18 cellular contexts compared by ENCODE assay signal in the genomic region with DNA sequence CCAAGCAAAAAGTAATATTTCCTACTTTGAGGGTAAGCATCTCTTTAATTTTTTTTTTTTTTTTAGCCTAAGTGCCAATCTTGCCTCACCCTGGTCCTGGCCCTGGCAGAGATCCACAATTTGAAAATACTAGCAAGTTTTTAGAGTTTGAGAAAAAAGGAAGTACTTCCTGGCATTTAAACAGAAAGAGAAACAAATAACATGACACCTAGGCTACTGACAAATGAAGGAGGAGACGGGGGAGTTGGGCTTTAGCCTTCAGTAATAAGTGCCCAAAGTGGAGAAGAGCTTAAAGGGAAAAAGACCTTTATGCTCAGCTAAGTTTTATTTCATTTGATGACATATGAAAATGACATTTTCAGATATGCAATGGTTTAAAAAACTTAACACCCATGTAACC.
DNase-seq lines count a peak whose midpoint lies in the region; ATAC-seq and TF ChIP-seq lines count a peak whose summit lies in the region.
"Had no signal": no experiment of that assay in that cellular context is flagged by ENCODE, and none has a peak within 500 bp of the region (broad histone marks: within the 10 kb centered on the region; RNA-seq: fewer than 3 reads in every experiment).

No MANE protein-coding gene starts in this region.

- no peak overlapping the region for H2AK9ac ChIP-seq in IMR-90 (replicated peaks; ENCODE audit: low read depth, low read length, poor library complexity)

- CTCF ChIA-PET in activated CD4-positive, alpha-beta memory T cell treated with anti-CD3 and anti-CD28 coated beads, Interleukin-2, amount 10 ng/mL, durations not matched to agents 7 days and 5 days (lab: Charles Lee): no interaction called here
- CTCF ChIA-PET in activated CD4-positive, alpha-beta memory T cell treated with anti-CD3 and anti-CD28 coated beads for 36 hours (lab: Charles Lee): no interaction called here
- CTCF ChIA-PET in IMR-90 (lab: Yijun Ruan, JAX) (no interaction called here), T-cell (lab: Charles Lee) (interaction anchor here in 1 of 2 donors (0.6 kb wide), 1 partner anchor 1752 kb away, joined by 3 read pairs; no protein-coding TSS in a partner anchor)
- CTCF ChIA-PET in naive thymus-derived CD4-positive, alpha-beta T cell (lab: Charles Lee): no interaction called here

- no peak overlapping the region for H2BK5ac ChIP-seq in IMR-90 (ENCODE audit: low read depth, low read length, poor library complexity, severe bottlenecking)

- H2BK120ac ChIP-seq in IMR-90 (ENCODE audit: low read depth, low read length): no peak overlapping the region

- no peak for TF ChIP-seq CTCF in IMR-90 (conservative IDR thresholded peaks at IDR 0.05; ENCODE audit: low read depth, low read length)

- intact Hi-C loops in activated CD4-positive, alpha-beta memory T cell treated with anti-CD3 and anti-CD28 coated beads for 36 hours (cut with micrococcal nuclease): no loop called here
- intact Hi-C loops in IMR-90 (cut with micrococcal nuclease): no loop called here
- intact Hi-C loops in naive thymus-derived CD4-positive, alpha-beta T cell (cut with micrococcal nuclease): no loop called here

- TF ChIP-seq POLR2A in IMR-90 (IDR thresholded peaks at IDR 0.05; ENCODE audit: low read depth, low read length): no peak

- H3K4me1 ChIP-seq in IMR-90 (ENCODE audit: control insufficient read depth, insufficient read depth, low read length): peaks cover 4% of the 10 kb centered on the region
- H3K4me1 ChIP-seq in naive thymus-derived CD4-positive, alpha-beta T cell (ENCODE audit: control insufficient read depth in 2 of 2, insufficient read depth in 2 of 2, low read length in 2 of 2): no peaks in the 10 kb centered on the region

- H3K4me3 ChIP-seq in IMR-90 (ENCODE audit: insufficient read depth, low read depth, low read length): no peak overlapping the region
- H3K4me3 ChIP-seq in naive thymus-derived CD4-positive, alpha-beta T cell (ENCODE audit: low read length): no peak overlapping the region
- H3K4me3 ChIP-seq: cardiac muscle cell, left ventricle myocardium inferior, SJSA1 had no signal

- H3K27ac Mint-ChIP-seq in activated CD4-positive, alpha-beta memory T cell treated with anti-CD3 and anti-CD28 coated beads, Interleukin-2, amount 10 ng/mL, durations not matched to agents 7 days and 5 days: no peak overlapping the region
- no peak overlapping the region for H3K27ac Mint-ChIP-seq in activated CD4-positive, alpha-beta memory T cell treated with anti-CD3 and anti-CD28 coated beads for 36 hours
- H3K27ac Mint-ChIP-seq in naive thymus-derived CD4-positive, alpha-beta T cell: peak overlapping the region in 1 of 9 donors; percentile 75
- H3K27ac Mint-ChIP-seq in T-cell: no peak overlapping the region
- H3K27ac Mint-ChIP-seq: naive B cell had no signal

- no peak overlapping the region for H4K8ac ChIP-seq in IMR-90 (ENCODE audit: low read depth in 2 of 2, low read length in 2 of 2)

- peaks cover 10% of the 10 kb centered on the region for H3K27me3 Mint-ChIP-seq in activated CD4-positive, alpha-beta memory T cell treated with anti-CD3 and anti-CD28 coated beads, Interleukin-2, amount 10 ng/mL, durations not matched to agents 7 days and 5 days
- peaks cover 12% of the 10 kb centered on the region for H3K27me3 Mint-ChIP-seq in activated CD4-positive, alpha-beta memory T cell treated with anti-CD3 and anti-CD28 coated beads for 36 hours
- H3K27me3 Mint-ChIP-seq in naive thymus-derived CD4-positive, alpha-beta T cell: peaks cover 11 to 21% (median 17%) of the 10 kb centered on the region in 5 donors
- peaks cover 14 to 20% of the 10 kb centered on the region in 2 donors for H3K27me3 Mint-ChIP-seq in T-cell

- peak overlapping the region; percentile 43; the same call in 1 of the 2 replicates for H3K4me2 ChIP-seq in IMR-90 (ENCODE audit: low read depth, low read length)

- H3K36me3 Mint-ChIP-seq in activated CD4-positive, alpha-beta memory T cell treated with anti-CD3 and anti-CD28 coated beads, Interleukin-2, amount 10 ng/mL, durations not matched to agents 7 days and 5 days (ENCODE audit: low read depth): no peaks in the 10 kb centered on the region
- no peaks in the 10 kb centered on the region for H3K36me3 Mint-ChIP-seq in activated CD4-positive, alpha-beta memory T cell treated with anti-CD3 and anti-CD28 coated beads for 36 hours
- peaks cover 0 to 3% (median 0%) of the 10 kb centered on the region in 5 donors for H3K36me3 Mint-ChIP-seq in naive thymus-derived CD4-positive, alpha-beta T cell
- no peaks in the 10 kb centered on the region for H3K36me3 Mint-ChIP-seq in T-cell
- H3K36me3 Mint-ChIP-seq: naive B cell had no signal

- POLR2A ChIA-PET in activated CD4-positive, alpha-beta memory T cell treated with anti-CD3 and anti-CD28 coated beads, Interleukin-2, amount 10 ng/mL, durations not matched to agents 7 days and 5 days (lab: Charles Lee): no interaction called here
- POLR2A ChIA-PET in activated CD4-positive, alpha-beta memory T cell treated with anti-CD3 and anti-CD28 coated beads for 36 hours (lab: Charles Lee): no interaction called here
- POLR2A ChIA-PET in IMR-90 (lab: Charles Lee; ENCODE audit: unreplicated experiment): no interaction called here
- POLR2A ChIA-PET in naive thymus-derived CD4-positive, alpha-beta T cell (lab: Charles Lee): no interaction called here
- POLR2A ChIA-PET in T-cell (lab: Charles Lee): interaction anchor here in 1 of 2 donors (0.7 kb wide), 1 partner anchor 175 kb away, joined by 4 read pairs; no protein-coding TSS in a partner anchor

- H2BK15ac ChIP-seq in IMR-90 (ENCODE audit: low read depth, low read length): no peak overlapping the region

- no TSS peak for BruUV-seq in IMR-90 (replicated peaks; lab: Mats Ljungman, UMichigan)

- peaks cover 5% of the 10 kb centered on the region for H3K9me1 ChIP-seq in IMR-90 (ENCODE audit: insufficient read depth, low read length)

- H3K56ac ChIP-seq in IMR-90 (ENCODE audit: extremely low read depth, insufficient read depth, low read length): no peak overlapping the region

- no peaks in the 10 kb centered on the region for H4K20me1 ChIP-seq in IMR-90 (ENCODE audit: insufficient read depth, low read length)

- no peak for ATAC-seq in IMR-90 (ENCODE audit: low read depth)
- no peak for ATAC-seq in naive thymus-derived CD4-positive, alpha-beta T cell
- ATAC-seq in HG03460 (IDR thresholded peaks at IDR 0.05; ENCODE audit: unreplicated experiment): no peak
- ATAC-seq in T-cell (replicated peaks in 1 of 4): no peak

- WGBS in IMR-90 (ENCODE audit: extremely low coverage in 2 of 2, insufficient read length in 1 of 2), 2 experiments: no CpG with 5 or more reads among the region's 1 CpG

- peaks cover 10% of the 10 kb centered on the region for H3K4me1 Mint-ChIP-seq in activated CD4-positive, alpha-beta memory T cell treated with anti-CD3 and anti-CD28 coated beads, Interleukin-2, amount 10 ng/mL, durations not matched to agents 7 days and 5 days
- peaks cover 6% of the 10 kb centered on the region for H3K4me1 Mint-ChIP-seq in activated CD4-positive, alpha-beta memory T cell treated with anti-CD3 and anti-CD28 coated beads for 36 hours (ENCODE audit: low read depth)
- H3K4me1 Mint-ChIP-seq in naive thymus-derived CD4-positive, alpha-beta T cell: peaks cover 7 to 20% (median 16%) of the 10 kb centered on the region in 7 donors
- peaks cover 9 to 12% (median 9%) of the 10 kb centered on the region in 3 donors for H3K4me1 Mint-ChIP-seq in T-cell

- no peaks in the 10 kb centered on the region for H3K27me3 ChIP-seq in IMR-90 (ENCODE audit: control insufficient read depth, insufficient read depth, low read length)
- H3K27me3 ChIP-seq in naive thymus-derived CD4-positive, alpha-beta T cell (ENCODE audit: control insufficient read depth in 2 of 2, insufficient read depth in 2 of 2, low read length in 2 of 2): no peaks in the 10 kb centered on the region
- H3K27me3 ChIP-seq: cardiac muscle cell, SJSA1 had no signal

- peaks cover 38 to 55% of the 10 kb centered on the region in 2 experiments for H3K79me1 ChIP-seq in IMR-90 (ENCODE audit: low read depth in 1 of 2, low read length in 2 of 2)

- no peak for TF ChIP-seq RAD21 in IMR-90 (IDR thresholded peaks at IDR 0.05; ENCODE audit: low read length)

- DNase-seq in activated CD4-positive, alpha-beta memory T cell treated with anti-CD3 and anti-CD28 coated beads, Interleukin-2, amount 10 ng/mL, durations not matched to agents 7 days and 5 days: no peak
- no peak for DNase-seq in activated CD4-positive, alpha-beta memory T cell treated with anti-CD3 and anti-CD28 coated beads for 36 hours
- no peak for DNase-seq in IMR-90
- peak; percentile 27 for DNase-seq in amniotic epithelial cell (ENCODE audit: low read depth)
- DNase-seq in naive thymus-derived CD4-positive, alpha-beta T cell: no peak
- no peak for DNase-seq in T-cell
- no peak for DNase-seq in SW480 (ENCODE audit: low spot score)
- DNase-seq: activated naive CD4-positive, alpha-beta T cell treated with anti-CD3 and anti-CD28 coated beads, Interleukin-2, amount 50 U/mL, for 16 hours; effector CD4-positive, alpha-beta T cell; left ventricle myocardium inferior; naive B cell; NCI-H1417 treated with DMSO at 0.1 percent for 48 hours; NCI-H345; NK-92 treated with Interleukin-12 subunit alpha and Interleukin-12 subunit beta, amount 100 ng/mL, for 24 hours; retina had no signal

- no peak overlapping the region for H3K23ac ChIP-seq in IMR-90 (ENCODE audit: low read depth, low read length)

- no peak overlapping the region for H2BK20ac ChIP-seq in IMR-90 (ENCODE audit: low read depth, low read length)

- dilution Hi-C loops in IMR-90 (cut with HindIII; ENCODE audit: low sequenced_read_pairs, unreplicated experiment): no loop called here

- in situ Hi-C loops in IMR-90 (cut with MboI; ENCODE audit: low sequenced_read_pairs): no loop called here

- no peak overlapping the region for H3K9ac ChIP-seq in IMR-90 (ENCODE audit: low read depth, low read length)

- no peak overlapping the region for H2AK5ac ChIP-seq in IMR-90 (ENCODE audit: low read depth, low read length)

- no peaks in the 10 kb centered on the region for H3K9me3 ChIP-seq in IMR-90 (ENCODE audit: control insufficient read depth, insufficient read depth, low read length)
- H3K9me3 ChIP-seq in naive thymus-derived CD4-positive, alpha-beta T cell (ENCODE audit: control insufficient read depth in 2 of 3, low read length in 3 of 3): no peaks in the 10 kb centered on the region
- H3K9me3 ChIP-seq: left ventricle myocardium inferior, SJSA1 had no signal

- H3K9me3 Mint-ChIP-seq in activated CD4-positive, alpha-beta memory T cell treated with anti-CD3 and anti-CD28 coated beads, Interleukin-2, amount 10 ng/mL, durations not matched to agents 7 days and 5 days: no peaks in the 10 kb centered on the region
- no peaks in the 10 kb centered on the region for H3K9me3 Mint-ChIP-seq in activated CD4-positive, alpha-beta memory T cell treated with anti-CD3 and anti-CD28 coated beads for 36 hours
- peaks cover 0 to 3% (median 0%) of the 10 kb centered on the region in 11 donors for H3K9me3 Mint-ChIP-seq in naive thymus-derived CD4-positive, alpha-beta T cell
- no peaks in the 10 kb centered on the region for H3K9me3 Mint-ChIP-seq in T-cell

- peak overlapping the region; percentile 15 for H3K4me3 Mint-ChIP-seq in activated CD4-positive, alpha-beta memory T cell treated with anti-CD3 and anti-CD28 coated beads, Interleukin-2, amount 10 ng/mL, durations not matched to agents 7 days and 5 days
- H3K4me3 Mint-ChIP-seq in activated CD4-positive, alpha-beta memory T cell treated with anti-CD3 and anti-CD28 coated beads for 36 hours: no peak overlapping the region
- peak overlapping the region in 6 of 10 donors; percentile 6 to 50 (median 32) for H3K4me3 Mint-ChIP-seq in naive thymus-derived CD4-positive, alpha-beta T cell
- H3K4me3 Mint-ChIP-seq in T-cell: no peak overlapping the region

- H4K5ac ChIP-seq in IMR-90 (ENCODE audit: low read depth, low read length): no peak overlapping the region

- no peak overlapping the region for H2AFZ ChIP-seq in IMR-90 (replicated peaks; ENCODE audit: low read length, poor library complexity)

- no peak overlapping the region for H3K14ac ChIP-seq in IMR-90 (replicated peaks; ENCODE audit: low read depth, low read length)

- H3K27ac ChIP-seq in IMR-90 (ENCODE audit: insufficient read depth, low read length): no peak overlapping the region
- no peak overlapping the region for H3K27ac ChIP-seq in naive thymus-derived CD4-positive, alpha-beta T cell (ENCODE audit: low read depth, low read length)
- H3K27ac ChIP-seq: left ventricle myocardium inferior, SJSA1 had no signal

- H3K18ac ChIP-seq in IMR-90 (ENCODE audit: low read depth, low read length): peak overlapping the region; percentile 16; the same call in 1 of the 2 replicates

- H3K4ac ChIP-seq in IMR-90 (ENCODE audit: low read depth, low read length): no peak overlapping the region

- no peak overlapping the region for H4K91ac ChIP-seq in IMR-90 (ENCODE audit: insufficient read depth, low read depth, low read length)

- H3K36me3 ChIP-seq in IMR-90 (ENCODE audit: control insufficient read depth, insufficient read depth, low read length): no peaks in the 10 kb centered on the region
- no peaks in the 10 kb centered on the region for H3K36me3 ChIP-seq in naive thymus-derived CD4-positive, alpha-beta T cell (ENCODE audit: control insufficient read depth in 2 of 3, insufficient read depth in 3 of 3, low read length in 3 of 3)
- H3K36me3 ChIP-seq: cardiac muscle cell, left ventricle myocardium inferior, SJSA1 had no signal

Comparison
In these comparisons a context has a peak if more than half of its experiments do, and no peak if none do; other contexts are left out.
1. H3K4me3 Mint-ChIP-seq: peak in activated CD4-positive, alpha-beta memory T cell treated with anti-CD3 and anti-CD28 coated beads, Interleukin-2, amount 10 ng/mL, durations not matched to agents 7 days and 5 days (single experiment) and naive thymus-derived CD4-positive, alpha-beta T cell (6 of 10); none in activated CD4-positive, alpha-beta memory T cell treated with anti-CD3 and anti-CD28 coated beads for 36 hours (single experiment) and T-cell (0 of 3).